10 cellular contexts compared by ENCODE assay signal in the genomic region with DNA sequence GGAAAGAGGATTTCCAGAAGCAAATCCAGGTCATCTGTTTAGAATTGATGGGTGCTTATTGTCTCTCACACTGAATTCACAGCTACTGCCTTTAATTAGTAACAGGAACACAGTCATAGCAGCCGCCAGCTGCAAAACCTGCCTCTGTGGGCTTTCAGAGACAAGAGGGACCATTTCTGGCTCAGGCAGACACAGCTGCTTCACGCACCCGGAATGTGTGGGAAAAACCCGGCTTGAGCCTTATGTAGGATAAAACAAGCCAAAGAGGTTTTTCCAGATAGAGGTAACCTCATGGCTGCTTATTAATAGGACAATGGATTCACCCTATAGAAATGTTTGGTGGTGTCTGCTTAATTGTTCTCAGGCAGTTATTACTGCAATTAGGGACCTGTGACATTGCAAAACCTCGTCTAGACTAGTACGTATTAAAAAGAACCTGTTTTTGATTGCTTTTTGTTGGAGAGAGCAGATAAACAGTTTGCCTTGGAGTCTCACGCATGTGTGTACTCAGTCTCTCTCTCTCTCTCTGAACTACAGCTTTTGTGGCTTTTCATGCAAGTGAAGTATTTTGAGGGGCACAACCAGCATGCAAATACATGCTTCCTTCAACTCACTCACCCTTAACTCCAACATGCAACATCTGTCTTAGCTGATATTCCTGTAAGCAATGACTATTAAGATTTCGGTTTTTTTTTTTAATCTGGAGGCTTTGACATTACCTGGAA.
A peak's percentile ranks its signal among the peaks of the same experiment; 100 is the strongest.
DNase-seq lines count a peak whose midpoint lies in the region; ATAC-seq, FAIRE-seq and TF ChIP-seq lines count a peak whose summit lies in the region.
"Had no signal": no experiment of that assay in that cellular context is flagged by ENCODE, and none has a peak within 500 bp of the region (broad histone marks: within the 10 kb centered on the region; RNA-seq: fewer than 3 reads in every experiment).

No MANE protein-coding gene starts in this region.

- TF ChIP-seq CTCF in osteoblast (IDR thresholded peaks at IDR 0.05; ENCODE audit: extremely low read depth, low read depth, low read length) (no peak), tibial artery (IDR thresholded peaks at IDR 0.05) (no peak)
- no peak for TF ChIP-seq CTCF in CD8-positive, alpha-beta T cell (IDR thresholded peaks at IDR 0.05)

- ATAC-seq in GM19043 (IDR thresholded peaks at IDR 0.05; ENCODE audit: low read depth, unreplicated experiment) (peak; percentile 57), HG03469 (IDR thresholded peaks at IDR 0.05; ENCODE audit: unreplicated experiment) (peak; percentile 59)
- ATAC-seq in CD8-positive, alpha-beta T cell: no peak

- no peaks in the 10 kb centered on the region for H3K9me3 Mint-ChIP-seq in T-helper 2 cell treated with Interferon-gamma antibody and Interleukin-4, amounts not matched to agents 5 μg/mL and 100 μg/mL, for 36 hours
- no peaks in the 10 kb centered on the region for H3K9me3 Mint-ChIP-seq in CD8-positive, alpha-beta T cell

- no peaks in the 10 kb centered on the region for H3K79me2 ChIP-seq in osteoblast (ENCODE audit: insufficient read depth, low read length)

- H3K4me3 ChIP-seq in osteoblast (ENCODE audit: insufficient read depth, low read length): no peak overlapping the region
- no peak overlapping the region for H3K4me3 ChIP-seq in tibial artery
- H3K4me3 ChIP-seq in CD8-positive, alpha-beta T cell (ENCODE audit: low read depth, low read length): no peak overlapping the region
- H3K4me3 ChIP-seq: ascending aorta had no signal

- H3K4me1 Mint-ChIP-seq in T-helper 2 cell treated with Interferon-gamma antibody and Interleukin-4, amounts not matched to agents 5 μg/mL and 100 μg/mL, for 36 hours (ENCODE audit: low read depth): no peaks in the 10 kb centered on the region
- H3K4me1 Mint-ChIP-seq in CD8-positive, alpha-beta T cell (ENCODE audit: low read depth): no peaks in the 10 kb centered on the region

- H3K27me3 Mint-ChIP-seq in T-helper 2 cell treated with Interferon-gamma antibody and Interleukin-4, amounts not matched to agents 5 μg/mL and 100 μg/mL, for 36 hours (ENCODE audit: low read depth): no peaks in the 10 kb centered on the region
- no peaks in the 10 kb centered on the region for H3K27me3 Mint-ChIP-seq in CD8-positive, alpha-beta T cell (ENCODE audit: low read depth)

- FAIRE-seq in HTR-8/SVneo (lab: Jason Lieb, UNC): no peak
- FAIRE-seq: small intestine had no signal

- H3K4me1 ChIP-seq in osteoblast (ENCODE audit: insufficient read depth, low read length): peaks cover 8% of the 10 kb centered on the region
- H3K4me1 ChIP-seq in tibial artery: no peaks in the 10 kb centered on the region
- H3K4me1 ChIP-seq in CD8-positive, alpha-beta T cell (ENCODE audit: insufficient read depth, low read length): no peaks in the 10 kb centered on the region
- H3K4me1 ChIP-seq: ascending aorta had no signal

- H4K20me1 ChIP-seq in osteoblast (ENCODE audit: insufficient read depth, low read length): no peaks in the 10 kb centered on the region

- no peaks in the 10 kb centered on the region for H3K36me3 Mint-ChIP-seq in T-helper 2 cell treated with Interferon-gamma antibody and Interleukin-4, amounts not matched to agents 5 μg/mL and 100 μg/mL, for 36 hours (ENCODE audit: low read depth)
- no peaks in the 10 kb centered on the region for H3K36me3 Mint-ChIP-seq in CD8-positive, alpha-beta T cell

- no peak overlapping the region for H3K4me3 Mint-ChIP-seq in T-helper 2 cell treated with Interferon-gamma antibody and Interleukin-4, amounts not matched to agents 5 μg/mL and 100 μg/mL, for 36 hours
- no peak overlapping the region for H3K4me3 Mint-ChIP-seq in CD8-positive, alpha-beta T cell

- H3K4me2 ChIP-seq in osteoblast (ENCODE audit: insufficient read depth, low read length): no peak overlapping the region

- H3K27ac Mint-ChIP-seq in T-helper 2 cell treated with Interferon-gamma antibody and Interleukin-4, amounts not matched to agents 5 μg/mL and 100 μg/mL, for 36 hours: no peak overlapping the region
- H3K27ac Mint-ChIP-seq in CD8-positive, alpha-beta T cell: no peak overlapping the region

- H3K36me3 ChIP-seq in osteoblast (ENCODE audit: insufficient read depth, low read length): no peaks in the 10 kb centered on the region
- H3K36me3 ChIP-seq in tibial artery: no peaks in the 10 kb centered on the region
- no peaks in the 10 kb centered on the region for H3K36me3 ChIP-seq in CD8-positive, alpha-beta T cell (ENCODE audit: insufficient read depth, low read length)
- H3K36me3 ChIP-seq: ascending aorta had no signal

- intact Hi-C loops in tibial artery (cut with DNase I; ENCODE audit: low total_unique reads): no loop called here
- intact Hi-C loops in CD8-positive, alpha-beta T cell (cut with DNase I, micrococcal nuclease): no loop called here

- POLR2A ChIA-PET in CD8-positive, alpha-beta T cell (lab: Charles Lee): no interaction called here

- DNase-seq in osteoblast (ENCODE audit: insufficient read length, low spot score, missing footprints) (no peak), HTR-8/SVneo (ENCODE audit: insufficient read length, low spot score) (no peak), tibial artery (no peak)
- no peak for DNase-seq in T-helper 2 cell treated with Interferon-gamma antibody and Interleukin-4, amounts not matched to agents 5 μg/mL and 100 μg/mL, for 36 hours (ENCODE audit: low spot score)
- DNase-seq in CD8-positive, alpha-beta T cell: no peak
- DNase-seq: small intestine had no signal

- H2AFZ ChIP-seq in osteoblast (ENCODE audit: low read length): peak overlapping the region; percentile 15

- H3K27ac ChIP-seq in cingulate gyrus (ENCODE audit: low read depth, low read length): peak overlapping the region; percentile 13
- H3K27ac ChIP-seq in osteoblast (ENCODE audit: low read depth, low read length): peak overlapping the region; percentile 8
- no peak overlapping the region for H3K27ac ChIP-seq in tibial artery
- H3K27ac ChIP-seq in CD8-positive, alpha-beta T cell (ENCODE audit: low read depth, low read length): no peak overlapping the region
- H3K27ac ChIP-seq: ascending aorta had no signal

- H3K9me3 ChIP-seq in osteoblast (ENCODE audit: low read depth, low read length) (no peaks in the 10 kb centered on the region), tibial artery (no peaks in the 10 kb centered on the region)
- no peaks in the 10 kb centered on the region for H3K9me3 ChIP-seq in CD8-positive, alpha-beta T cell (ENCODE audit: low read length)
- H3K9me3 ChIP-seq: ascending aorta had no signal

- no peaks in the 10 kb centered on the region for H3K27me3 ChIP-seq in osteoblast (ENCODE audit: insufficient read depth, low read length)
- H3K27me3 ChIP-seq in tibial artery: no peaks in the 10 kb centered on the region
- H3K27me3 ChIP-seq in CD8-positive, alpha-beta T cell (ENCODE audit: insufficient read depth, low read length): no peaks in the 10 kb centered on the region
- H3K27me3 ChIP-seq: ascending aorta had no signal

- CTCF ChIA-PET in CD8-positive, alpha-beta T cell (lab: Charles Lee): no interaction called here

Comparison
In these comparisons a context has a peak if more than half of its experiments do, and no peak if none do; other contexts are left out.
1. H3K27ac ChIP-seq: peak in cingulate gyrus (single experiment) and osteoblast (single experiment); none in tibial artery (0 of 2) and CD8-positive, alpha-beta T cell (single experiment).